20 cellular contexts compared by ENCODE assay signal in genomic region chr11:60857378-60858232, GRCh38. TPM values are rescaled to one million over a fixed set of nuclear protein-coding genes. Genes with fewer than 3 reads are reported as not detected.
DNase-seq lines count a peak whose midpoint lies in the region; ATAC-seq and TF ChIP-seq lines count a peak whose summit lies in the region.
"Had no signal": no experiment of that assay in that cellular context is flagged by ENCODE, and none has a peak within 500 bp of the region (broad histone marks: within the 10 kb centered on the region; RNA-seq: fewer than 3 reads in every experiment).

No MANE protein-coding gene starts in this region.

- H3K27me3 Mint-ChIP-seq in activated naive CD8-positive, alpha-beta T cell treated with anti-CD3 and anti-CD28 coated beads for 36 hours = no peaks in the 10 kb centered on the region
- H3K27me3 Mint-ChIP-seq: T-helper 17 cell had no signal

- no peak for TF ChIP-seq CTCF in AG04450 (IDR thresholded peaks at IDR 0.05; ENCODE audit: low read depth, low read length)
- no peak for TF ChIP-seq CTCF in adrenal gland (IDR thresholded peaks at IDR 0.05)

- no peak overlapping the region for H3K4me2 ChIP-seq in GM23248 (ENCODE audit: unreplicated experiment)

- peaks cover 26% of the 10 kb centered on the region for H3K4me1 Mint-ChIP-seq in activated naive CD8-positive, alpha-beta T cell treated with anti-CD3 and anti-CD28 coated beads for 36 hours

- WGBS in GM23248 (ENCODE audit: low coverage in 1 of 2, low lambda C conversion rate in 2 of 2, missing lambda C conversion rate in 2 of 2), 2 experiments = 68 to 74% methylated on average over 5 of the region's 5 CpGs
- WGBS in adrenal gland, 4 donors = 85 to 93% (median 87%) methylated on average over 5 of the region's 5 CpGs

- H3K36me3 Mint-ChIP-seq in activated naive CD8-positive, alpha-beta T cell treated with anti-CD3 and anti-CD28 coated beads for 36 hours = peaks cover 3% of the 10 kb centered on the region

- H3K27me3 ChIP-seq in AG04450 (ENCODE audit: control insufficient read depth, insufficient read depth, low read length) = peaks cover 5% of the 10 kb centered on the region
- no peaks in the 10 kb centered on the region for H3K27me3 ChIP-seq in GM23248 (replicated peaks; ENCODE audit: insufficient read depth)
- H3K27me3 ChIP-seq in HAP-1 (ENCODE audit: low read depth) = no peaks in the 10 kb centered on the region
- H3K27me3 ChIP-seq in adrenal gland = no peaks in the 10 kb centered on the region

- H3K4me3 Mint-ChIP-seq in activated naive CD8-positive, alpha-beta T cell treated with anti-CD3 and anti-CD28 coated beads for 36 hours = no peak overlapping the region
- H3K4me3 Mint-ChIP-seq: activated CD4-positive, alpha-beta T cell treated with anti-CD3 and anti-CD28 coated beads, Interleukin-2, amount 10 ng/mL, durations not matched to agents 7 days and 5 days; T-helper 17 cell had no signal

- H3K9me3 Mint-ChIP-seq in activated naive CD8-positive, alpha-beta T cell treated with anti-CD3 and anti-CD28 coated beads for 36 hours = no peaks in the 10 kb centered on the region
- H3K9me3 Mint-ChIP-seq: activated CD4-positive, alpha-beta T cell treated with anti-CD3 and anti-CD28 coated beads, Interleukin-2, amount 10 ng/mL, durations not matched to agents 7 days and 5 days had no signal

- no peaks in the 10 kb centered on the region for H3K36me3 ChIP-seq in GM23248 (ENCODE audit: low read depth)
- H3K36me3 ChIP-seq in HAP-1 (replicated peaks) = no peaks in the 10 kb centered on the region
- no peaks in the 10 kb centered on the region for H3K36me3 ChIP-seq in adrenal gland (replicated peaks in 1 of 2)
- H3K36me3 ChIP-seq: cardiac muscle cell had no signal

- H3K4me1 ChIP-seq in GM23248 (ENCODE audit: insufficient read depth) (no peaks in the 10 kb centered on the region), HAP-1 (no peaks in the 10 kb centered on the region), adrenal gland (replicated peaks in 1 of 2) (no peaks in the 10 kb centered on the region)

- no peak overlapping the region for H2AFZ ChIP-seq in GM23248

- POLR2A ChIA-PET in AG04450 (lab: Yijun Ruan, JAX) = no interaction called here

- CTCF ChIA-PET in AG04450 (lab: Charles Lee) = no interaction called here

- TF ChIP-seq POLR2A in adrenal gland (IDR thresholded peaks at IDR 0.05) = no peak

- no peaks in the 10 kb centered on the region for H3F3A ChIP-seq in GM23248 (ENCODE audit: insufficient read depth)

- in situ Hi-C loops in GM23248 (cut with MboI) = no loop called here
- in situ Hi-C loops in HAP-1 (cut with MboI; ENCODE audit: low sequenced_read_pairs) = no loop called here

- H3K9me3 ChIP-seq in AG04450 (ENCODE audit: control insufficient read depth, insufficient read depth, low read length) = peaks cover 3% of the 10 kb centered on the region; the same call in 1 of the 2 replicates
- no peaks in the 10 kb centered on the region for H3K9me3 ChIP-seq in GM23248 (ENCODE audit: low read depth)
- H3K9me3 ChIP-seq in HAP-1 = no peaks in the 10 kb centered on the region
- H3K9me3 ChIP-seq in adrenal gland (replicated peaks in 1 of 3) = no peaks in the 10 kb centered on the region
- H3K9me3 ChIP-seq: mucosa of descending colon had no signal

- H3K9ac ChIP-seq in GM23248 = no peak overlapping the region

- H3K27ac ChIP-seq in AG04450 (ENCODE audit: low read depth, low read length) (peak overlapping the region; percentile 31), GM23248 (no peak overlapping the region), adrenal gland (no peak overlapping the region)
- H3K27ac ChIP-seq: cardiac muscle cell, RWPE1 had no signal

- no peak for ATAC-seq in HG02973 (IDR thresholded peaks at IDR 0.05; ENCODE audit: unreplicated experiment)
- ATAC-seq: mucosa of descending colon, T-helper 17 cell had no signal

- H3K9me2 ChIP-seq in GM23248 (ENCODE audit: insufficient read depth) = no peaks in the 10 kb centered on the region

- H3K79me2 ChIP-seq in GM23248 (ENCODE audit: insufficient read depth) = no peaks in the 10 kb centered on the region

- H3K27ac Mint-ChIP-seq in activated naive CD8-positive, alpha-beta T cell treated with anti-CD3 and anti-CD28 coated beads for 36 hours = peak overlapping the region; percentile 13
- H3K27ac Mint-ChIP-seq: progenitor cell of endocrine pancreas had no signal

- no peaks in the 10 kb centered on the region for H4K20me1 ChIP-seq in GM23248 (ENCODE audit: insufficient read depth)

- H3K4me3 ChIP-seq in AG04450 (ENCODE audit: low read depth, low read length) (no peak overlapping the region), GM23248 (no peak overlapping the region), HAP-1 (no peak overlapping the region), adrenal gland (no peak overlapping the region)
- H3K4me3 ChIP-seq: cardiac muscle cell, mucosa of descending colon had no signal

- intact Hi-C loops in adrenal gland (cut with DNase I) = no loop called here

- DNase-seq in AG04450 (ENCODE audit: low read depth, low spot score) (no peak), GM23248 (peak; percentile 40), kidney glomerular epithelial cell (lab: John Stamatoyannopoulos, UW) (peak; percentile 7), HAP-1 (ENCODE audit: low spot score in 2 of 2) (no peak), adrenal gland (no peak), NCI-H1694 treated with DMSO at 0.1 percent for 48 hours (lab: John Stamatoyannopoulos, UW) (no peak)
- DNase-seq in activated naive CD8-positive, alpha-beta T cell treated with anti-CD3 and anti-CD28 coated beads for 36 hours = no peak
- DNase-seq: activated CD4-positive, alpha-beta T cell treated with anti-CD3 and anti-CD28 coated beads, Interleukin-2, amount 10 ng/mL, durations not matched to agents 7 days and 5 days; activated effector memory CD4-positive, alpha-beta T cell treated with anti-CD3 and anti-CD28 coated beads, Interleukin-2, amount 50 U/mL, for 16 hours; DMS79 treated with DMSO at 0.1 percent for 48 hours; glutamatergic neuron; kidney; mucosa of descending colon; NCI-H2171 treated with DMSO at 0.1 percent for 48 hours; T-helper 17 cell had no signal

RNA-seq across cellular contexts. Expression of gene PTGDR2, which starts 1.9 kb away (rescaled TPM):
- polyA plus RNA-seq in AG04450 (2011; rRNA removed) (0.84 and 0.92 TPM in 2 replicates), GM23248 (2016; fragmentation: Nextera tagmentation; extraction: Ambion mirVana) (0.06 TPM in 2 replicates), adrenal gland (under 1 TPM in 2 of 3 donors, not detected in 1; 0.17 to 0.24 TPM)
- 0.74 and 0.92 TPM in 2 replicates for polyA minus RNA-seq in AG04450 (2011; rRNA and poly(A)+ RNA removed)
- total RNA-seq in GM23248 (2014; rRNA removed; shearing (Covaris generic)) = not detected in 2 replicates
- total RNA-seq in activated naive CD8-positive, alpha-beta T cell treated with anti-CD3 and anti-CD28 coated beads for 36 hours = under 1 TPM; 0.12 to 0.16 TPM
- total RNA-seq in adrenal gland = under 1 TPM in 2 of 8 donors, not detected in 6; 0.18 to 0.27 TPM

RNA-seq across cellular contexts. Expression of gene ZP1, which starts 9.7 kb away (rescaled TPM):
- 0.48 and 0.65 TPM in 2 replicates for polyA plus RNA-seq in AG04450 (2011; rRNA removed)
- polyA minus RNA-seq in AG04450 (2011; rRNA and poly(A)+ RNA removed) = 0.35 TPM in 1 of 2 replicates, not detected in the other
- total RNA-seq in GM23248 (2014; rRNA removed; shearing (Covaris generic)) = 1.3 and 5.3 TPM in 2 replicates
- polyA plus RNA-seq in GM23248 (2016; fragmentation: Nextera tagmentation; extraction: Ambion mirVana) = 0.51 and 1.0 TPM in 2 replicates
- total RNA-seq in activated naive CD8-positive, alpha-beta T cell treated with anti-CD3 and anti-CD28 coated beads for 36 hours = not detected
- 1 to 10 TPM in 2 of 8 donors, under 1 TPM in 4, not detected in 2; 0.25 to 1.5 (median 0.71) TPM for total RNA-seq in adrenal gland
- 1 to 10 TPM in 1 of 3 donors, under 1 TPM in 2; 0.24 to 1.4 (median 0.48) TPM for polyA plus RNA-seq in adrenal gland
- total RNA-seq: activated CD4-positive, alpha-beta T cell treated with anti-CD3 and anti-CD28 coated beads, Interleukin-2, amount 10 ng/mL, durations not matched to agents 7 days and 5 days; cardiac muscle cell; kidney; progenitor cell of endocrine pancreas; T-helper 17 cell; temporal lobe had no signal

RNA-seq across cellular contexts. Expression of gene CCDC86, which starts 15.7 kb away (rescaled TPM):
- polyA plus RNA-seq in AG04450 (2011; rRNA removed) = 15.2 and 17.9 TPM in 2 replicates
- 6.8 and 7.5 TPM in 2 replicates for polyA minus RNA-seq in AG04450 (2011; rRNA and poly(A)+ RNA removed)
- total RNA-seq in GM23248 (2014; rRNA removed; shearing (Covaris generic)) = 8.2 and 10.7 TPM in 2 replicates
- 37.6 and 38.0 TPM in 2 replicates for polyA plus RNA-seq in GM23248 (2016; fragmentation: Nextera tagmentation; extraction: Ambion mirVana)
- 10 to 100 TPM; 94.4 to 96.3 TPM for total RNA-seq in activated naive CD8-positive, alpha-beta T cell treated with anti-CD3 and anti-CD28 coated beads for 36 hours
- total RNA-seq in adrenal gland = 10 to 100 TPM; 25.1 to 52.4 (median 30.7) TPM
- 10 to 100 TPM; 14.7 to 50.9 (median 22.6) TPM for polyA plus RNA-seq in adrenal gland

RNA-seq across cellular contexts. Expression of gene PRPF19, which starts 48.8 kb away (rescaled TPM):
- polyA plus RNA-seq in AG04450 (2011; rRNA removed) = 25.1 and 33.6 TPM in 2 replicates
- polyA minus RNA-seq in AG04450 (2011; rRNA and poly(A)+ RNA removed) = 24.1 and 37.6 TPM in 2 replicates
- 47.9 and 58.9 TPM in 2 replicates for total RNA-seq in GM23248 (2014; rRNA removed; shearing (Covaris generic))
- polyA plus RNA-seq in GM23248 (2016; fragmentation: Nextera tagmentation; extraction: Ambion mirVana) = 17.4 and 19.1 TPM in 2 replicates
- total RNA-seq in activated naive CD8-positive, alpha-beta T cell treated with anti-CD3 and anti-CD28 coated beads for 36 hours = 100 to 1,000 TPM; 209 to 213 TPM
- total RNA-seq in adrenal gland = 100 to 1,000 TPM in 3 of 8 donors, 10 to 100 TPM in 5; 81.5 to 129 (median 98.2) TPM
- 100 to 1,000 TPM; 101 to 107 (median 103) TPM for polyA plus RNA-seq in adrenal gland

RNA-seq across cellular contexts. Expression of gene TMEM109, which starts 56.4 kb away (rescaled TPM):
- 36.2 and 44.5 TPM in 2 replicates for polyA plus RNA-seq in AG04450 (2011; rRNA removed)
- 23.8 and 24.6 TPM in 2 replicates for polyA minus RNA-seq in AG04450 (2011; rRNA and poly(A)+ RNA removed)
- 27.2 and 35.9 TPM in 2 replicates for total RNA-seq in GM23248 (2014; rRNA removed; shearing (Covaris generic))
- polyA plus RNA-seq in GM23248 (2016; fragmentation: Nextera tagmentation; extraction: Ambion mirVana) = 95.2 and 97.9 TPM in 2 replicates
- total RNA-seq in activated naive CD8-positive, alpha-beta T cell treated with anti-CD3 and anti-CD28 coated beads for 36 hours = 100 to 1,000 TPM; 109 to 113 TPM
- 100 to 1,000 TPM in 3 of 8 donors, 10 to 100 TPM in 5; 59.7 to 115 (median 91.5) TPM for total RNA-seq in adrenal gland
- polyA plus RNA-seq in adrenal gland = 10 to 100 TPM; 38.0 to 66.3 (median 65.0) TPM

Comparison
In these comparisons a context has a peak if more than half of its experiments do, and no peak if none do; other contexts are left out.
1. DNase-seq: peak in GM23248 (single experiment) and kidney glomerular epithelial cell (single experiment); none in AG04450 (single experiment), activated naive CD8-positive, alpha-beta T cell treated with anti-CD3 and anti-CD28 coated beads for 36 hours (single experiment), HAP-1 (0 of 2), adrenal gland (0 of 7) and NCI-H1694 treated with DMSO at 0.1 percent for 48 hours (single experiment).